ENCODE assay signal across 10 cellular contexts in genomic region chr5:142215915-142216681, GRCh38.
DNase-seq lines count a peak whose midpoint lies in the region; ATAC-seq, FAIRE-seq and TF ChIP-seq lines count a peak whose summit lies in the region.
"Had no signal": no experiment of that assay in that cellular context is flagged by ENCODE, and none has a peak within 500 bp of the region (broad histone marks: within the 10 kb centered on the region; RNA-seq: fewer than 3 reads in every experiment).

No MANE protein-coding gene starts in this region.

- H3K4me1 Mint-ChIP-seq in Caco-2 (ENCODE audit: low read depth, unreplicated experiment): peaks cover 16% of the 10 kb centered on the region
- peaks cover 0 to 3% of the 10 kb centered on the region in 2 donors for H3K4me1 Mint-ChIP-seq in natural killer cell treated with Interleukin-12 subunit alpha and Interleukin-12 subunit beta and Interleukin-15 and Interleukin-18, amount 100 ng/mL, for 72 hours (ENCODE audit: low read depth in 2 of 2)

- H3K4me3 ChIP-seq in Caco-2 (ENCODE audit: low read depth, low read length) (no peak overlapping the region), pancreas (no peak overlapping the region), OCI-LY7 (ENCODE audit: low read depth, low read length, poor library complexity, severe bottlenecking) (no peak overlapping the region)

- H3K9me3 Mint-ChIP-seq in Caco-2 (ENCODE audit: unreplicated experiment): no peaks in the 10 kb centered on the region
- no peaks in the 10 kb centered on the region for H3K9me3 Mint-ChIP-seq in natural killer cell treated with Interleukin-12 subunit alpha and Interleukin-12 subunit beta and Interleukin-15 and Interleukin-18, amount 100 ng/mL, for 72 hours

- H3K4me1 ChIP-seq in Caco-2 (peaks cover 22% of the 10 kb centered on the region), pancreas (no peaks in the 10 kb centered on the region), OCI-LY7 (ENCODE audit: insufficient read depth, low read length, poor library complexity, severe bottlenecking) (no peaks in the 10 kb centered on the region)

- no peaks in the 10 kb centered on the region for H3K36me3 Mint-ChIP-seq in Caco-2 (ENCODE audit: insufficient read depth, unreplicated experiment)
- no peaks in the 10 kb centered on the region for H3K36me3 Mint-ChIP-seq in natural killer cell treated with Interleukin-12 subunit alpha and Interleukin-12 subunit beta and Interleukin-15 and Interleukin-18, amount 100 ng/mL, for 72 hours

- H3K4me3 Mint-ChIP-seq in Caco-2 (ENCODE audit: unreplicated experiment): no peak overlapping the region
- H3K4me3 Mint-ChIP-seq in natural killer cell treated with Interleukin-12 subunit alpha and Interleukin-12 subunit beta and Interleukin-15 and Interleukin-18, amount 100 ng/mL, for 72 hours: no peak overlapping the region

- POLR2A ChIA-PET in Caco-2 (lab: Charles Lee) (no interaction called here), OCI-LY7 (lab: Charles Lee) (interaction anchor here (0.6 kb wide), 1 partner anchor 113 kb away, joined by 3 read pairs; no protein-coding TSS in a partner anchor)

- no peak overlapping the region for H2AFZ ChIP-seq in OCI-LY7 (ENCODE audit: low read length)

- DNase-seq in Caco-2 (peak; percentile 66 to 89), RKO (ENCODE audit: low spot score) (peak; percentile 80), fibroblast of peridontal ligament (ENCODE audit: extremely low read depth) (peak; percentile 99), pancreas (peak in 3 of 6 donors; percentile 4 to 24 (median 14)), OCI-LY7 (ENCODE audit: low spot score) (no peak)
- no peak for DNase-seq in natural killer cell treated with Interleukin-12 subunit alpha and Interleukin-12 subunit beta and Interleukin-15 and Interleukin-18, amount 100 ng/mL, for 72 hours (ENCODE audit: low spot score)
- DNase-seq: NCI-H1048 had no signal

- no peak overlapping the region for H3K4me2 ChIP-seq in OCI-LY7 (ENCODE audit: low read length)

- intact Hi-C loops in Caco-2 (cut with micrococcal nuclease; ENCODE audit: unreplicated experiment) (loop anchor here (1.0 to 5.0 kb wide), 3 partner anchors 21 to 91 kb away; no protein-coding TSS in a partner anchor), pancreas (cut with DNase I) (no loop called here), OCI-LY7 (cut with micrococcal nuclease; ENCODE audit: unreplicated experiment) (no loop called here)

- no peaks in the 10 kb centered on the region for H3K9me3 ChIP-seq in Caco-2
- H3K9me3 ChIP-seq in pancreas: no peaks in the 10 kb centered on the region
- H3K9me3 ChIP-seq in OCI-LY7 (ENCODE audit: low read length): no peaks in the 10 kb centered on the region
- H3K9me3 ChIP-seq: neutrophil had no signal

- no peaks in the 10 kb centered on the region for H3K36me3 ChIP-seq in Caco-2 (ENCODE audit: control insufficient read depth, insufficient read depth, low read length)
- H3K36me3 ChIP-seq in pancreas: no peaks in the 10 kb centered on the region
- H3K36me3 ChIP-seq in OCI-LY7 (ENCODE audit: insufficient read depth, low read length): no peaks in the 10 kb centered on the region
- H3K36me3 ChIP-seq: neutrophil had no signal

- H3K79me2 ChIP-seq in OCI-LY7 (ENCODE audit: insufficient read depth, low read depth, low read length): no peaks in the 10 kb centered on the region

- WGBS in pancreas, 2 donors: 72 to 77% methylated on average over 14 of the region's 14 CpGs

- no peaks in the 10 kb centered on the region for H3K27me3 Mint-ChIP-seq in Caco-2 (ENCODE audit: insufficient read depth, unreplicated experiment)
- peaks cover under 1 to 6% of the 10 kb centered on the region in 2 donors for H3K27me3 Mint-ChIP-seq in natural killer cell treated with Interleukin-12 subunit alpha and Interleukin-12 subunit beta and Interleukin-15 and Interleukin-18, amount 100 ng/mL, for 72 hours

- TF ChIP-seq CTCF in Caco-2 (IDR thresholded peaks at IDR 0.05; ENCODE audit: insufficient read depth in 1 of 2, low read depth in 1 of 2, low read length in 1 of 2, severe bottlenecking in 1 of 2, unreplicated experiment in 1 of 2) (peak in 1 of 2 experiments; percentile 6), pancreas (IDR thresholded peaks at IDR 0.05) (no peak), OCI-LY7 (conservative IDR thresholded peaks at IDR 0.05; ENCODE audit: low read length) (no peak)

- BruUV-seq in Caco-2 (replicated peaks; lab: Mats Ljungman, UMichigan) (TSS peak; percentile 80), OCI-LY7 (replicated peaks; lab: Mats Ljungman, UMichigan) (no TSS peak)

- H3K27ac Mint-ChIP-seq in Caco-2 (ENCODE audit: unreplicated experiment): peak overlapping the region; percentile 74
- no peak overlapping the region for H3K27ac Mint-ChIP-seq in natural killer cell treated with Interleukin-12 subunit alpha and Interleukin-12 subunit beta and Interleukin-15 and Interleukin-18, amount 100 ng/mL, for 72 hours

- no peaks in the 10 kb centered on the region for H3K27me3 ChIP-seq in Caco-2 (replicated peaks; ENCODE audit: control insufficient read depth, insufficient read depth, low read length)
- H3K27me3 ChIP-seq in pancreas: no peaks in the 10 kb centered on the region

- no peaks in the 10 kb centered on the region for H3K9me2 ChIP-seq in OCI-LY7 (ENCODE audit: insufficient read depth, low read length)

- no peaks in the 10 kb centered on the region for H4K20me1 ChIP-seq in OCI-LY7 (ENCODE audit: insufficient read depth, low read length)

- FAIRE-seq in pancreas (lab: Jason Lieb, UNC): no peak

- CTCF ChIA-PET in Caco-2 (lab: Charles Lee) (interaction anchor here (0.5 to 0.9 kb wide), 2 partner anchors 53 to 247 kb away, joined by 3 to 5 read pairs; partner anchors contain the start of gene RNF14), OCI-LY7 (lab: Charles Lee; ENCODE audit: unreplicated experiment) (interaction anchor here (0.6 kb wide), 1 partner anchor 107 kb away, joined by 3 read pairs; no protein-coding TSS in a partner anchor)

- ATAC-seq in pancreas (peak in 3 of 4 donors; percentile 69 to 77 (median 69)), GM19023 (IDR thresholded peaks at IDR 0.05; ENCODE audit: unreplicated experiment) (no peak), GM21447 (IDR thresholded peaks at IDR 0.05; ENCODE audit: unreplicated experiment) (no peak)
- no peak for ATAC-seq in natural killer cell treated with Interleukin-12 subunit alpha and Interleukin-12 subunit beta and Interleukin-15 and Interleukin-18, amount 100 ng/mL, for 72 hours

- H3K27ac ChIP-seq in pancreas (no peak overlapping the region), OCI-LY7 (ENCODE audit: low read depth, low read length, poor library complexity, severe bottlenecking) (no peak overlapping the region)
- H3K27ac ChIP-seq: neutrophil had no signal

Comparison
In these comparisons a context has a peak if more than half of its experiments do, and no peak if none do; other contexts are left out.
1. DNase-seq: peak in Caco-2 (2 of 2), RKO (single experiment) and fibroblast of peridontal ligament (single experiment); none in natural killer cell treated with Interleukin-12 subunit alpha and Interleukin-12 subunit beta and Interleukin-15 and Interleukin-18, amount 100 ng/mL, for 72 hours (single experiment) and OCI-LY7 (single experiment).
2. ATAC-seq: peak in pancreas (3 of 4); none in natural killer cell treated with Interleukin-12 subunit alpha and Interleukin-12 subunit beta and Interleukin-15 and Interleukin-18, amount 100 ng/mL, for 72 hours (0 of 2), GM19023 (single experiment) and GM21447 (single experiment).